Comparison of ENCODE assay signal across 10 cellular contexts in the genomic region with DNA sequence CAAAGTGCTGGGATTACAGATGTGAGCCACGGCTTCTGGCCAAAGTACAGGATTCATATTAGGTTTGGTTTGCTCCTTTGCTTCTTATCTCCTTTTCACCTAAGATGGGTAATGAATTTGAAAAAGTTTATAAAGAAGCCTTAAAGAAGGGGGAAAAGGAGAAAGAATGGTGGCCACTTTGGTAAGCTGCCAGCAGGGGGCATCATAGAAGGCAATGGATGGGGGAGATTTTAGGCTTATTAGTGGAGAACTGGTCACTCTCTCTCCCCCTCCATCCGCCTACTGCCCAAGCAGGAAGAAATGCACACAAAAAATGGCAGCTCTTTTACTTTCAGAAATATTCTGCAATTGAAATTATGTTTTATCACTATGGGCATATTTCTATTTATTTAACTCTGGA. TPM values are rescaled to one million over a fixed set of nuclear protein-coding genes. Genes with fewer than 3 reads are reported as not detected.
DNase-seq lines count a peak whose midpoint lies in the region; ATAC-seq and TF ChIP-seq lines count a peak whose summit lies in the region.
"Had no signal": no experiment of that assay in that cellular context is flagged by ENCODE, and none has a peak within 500 bp of the region (broad histone marks: within the 10 kb centered on the region; RNA-seq: fewer than 3 reads in every experiment).

No MANE protein-coding gene starts in this region.

- TF ChIP-seq POLR2A in NB4 (IDR thresholded peaks at IDR 0.05; ENCODE audit: extremely low read depth, insufficient read length): no peak

- H3K4me3 ChIP-seq in NB4 (ENCODE audit: low read depth, low read length) (no peak overlapping the region), epithelial cell of esophagus (ENCODE audit: low read length) (no peak overlapping the region)

- TF ChIP-seq CTCF in NB4 (IDR thresholded peaks at IDR 0.05; ENCODE audit: low read depth, low read length) (peak; percentile 47), epithelial cell of esophagus (IDR thresholded peaks at IDR 0.05; ENCODE audit: insufficient read depth, low read depth, low read length, missing control alignments) (peak; percentile 29)

- peak; percentile 6 for DNase-seq in activated CD4-positive, alpha-beta T cell treated with anti-CD3 and anti-CD28 coated beads, Interleukin-2, amount 50 U/mL, for 1 hour
- no peak for DNase-seq in activated CD4-positive, alpha-beta T cell treated with anti-CD3 and anti-CD28 coated beads for 4 hours
- DNase-seq in NB4 (ENCODE audit: low read depth) (peak; percentile 36), epithelial cell of esophagus (ENCODE audit: low read depth) (no peak), mesenteric fat pad (ENCODE audit: low spot score) (no peak)
- peak; percentile 3 to 13 for DNase-seq in stimulated activated CD4-positive, alpha-beta T cell treated with anti-CD3 and anti-CD28 coated beads, Interleukin-2, amount 100 ng/mL, for 48 hours
- DNase-seq: left colon had no signal

- no peak for ATAC-seq in HG02623 (IDR thresholded peaks at IDR 0.05; ENCODE audit: unreplicated experiment)
- no peak for ATAC-seq in HG02571 (IDR thresholded peaks at IDR 0.05; ENCODE audit: unreplicated experiment)
- ATAC-seq: left colon had no signal

RNA-seq across cellular contexts. Expression of a gene that starts 32.0 kb away (rescaled TPM):
- 302 TPM for total RNA-seq in mesenteric fat pad
- total RNA-seq: CD4-positive, alpha-beta T cell had no signal

Comparison
In these comparisons a context has a peak if more than half of its experiments do, and no peak if none do; other contexts are left out.
1. DNase-seq: peak in activated CD4-positive, alpha-beta T cell treated with anti-CD3 and anti-CD28 coated beads, Interleukin-2, amount 50 U/mL, for 1 hour (single experiment), NB4 (single experiment) and stimulated activated CD4-positive, alpha-beta T cell treated with anti-CD3 and anti-CD28 coated beads, Interleukin-2, amount 100 ng/mL, for 48 hours (2 of 2); none in activated CD4-positive, alpha-beta T cell treated with anti-CD3 and anti-CD28 coated beads for 4 hours (0 of 2), epithelial cell of esophagus (single experiment) and mesenteric fat pad (single experiment).